In genomic region chr7:17121671-17122070, GRCh38 we compare ENCODE assay signal across 20 cellular contexts.
DNase-seq lines count a peak whose midpoint lies in the region; TF ChIP-seq lines count a peak whose summit lies in the region.
"Had no signal": no experiment of that assay in that cellular context is flagged by ENCODE, and none has a peak within 500 bp of the region (broad histone marks: within the 10 kb centered on the region; RNA-seq: fewer than 3 reads in every experiment).

No MANE protein-coding gene starts in this region.

- H3K4me1 ChIP-seq in OCI-LY3 (ENCODE audit: low read length) = peaks cover 69% of the 10 kb centered on the region
- H3K4me1 ChIP-seq: BE2C, Caco-2, HAP-1 had no signal

- peaks cover 45% of the 10 kb centered on the region for H3K4me1 Mint-ChIP-seq in CD14-positive monocyte

- no peaks in the 10 kb centered on the region for H3K27me3 ChIP-seq in OCI-LY3 (ENCODE audit: low read depth, low read length)
- H3K27me3 ChIP-seq: BE2C had no signal

- TF ChIP-seq CTCF in CD14-positive monocyte (IDR thresholded peaks at IDR 0.05) (no peak), OCI-LY3 (IDR thresholded peaks at IDR 0.05; ENCODE audit: low read depth, low read length) (no peak)

- H3K36me3 ChIP-seq in OCI-LY3 (replicated peaks; ENCODE audit: low read depth, low read length) = peaks cover 7% of the 10 kb centered on the region
- H3K36me3 ChIP-seq: BE2C; BLaER1 treated with 17β-estradiol and CSF1 and Interleukin-3, amounts not matched to agents 10 nM and 100 nM; HAP-1 had no signal

- H3K9ac ChIP-seq in OCI-LY3 (ENCODE audit: low read length) = peak overlapping the region; percentile 59; the same call in 1 of the 2 replicates

- DNase-seq in CD14-positive monocyte (ENCODE audit: low spot score) = no peak
- peak; percentile 68 for DNase-seq in fibroblast of gingiva (ENCODE audit: low read depth)
- DNase-seq in CD1c-positive myeloid dendritic cell (ENCODE audit: extremely low spot score) = no peak
- no peak for DNase-seq in DMS79 treated with DMSO at 0.1 percent for 48 hours (lab: John Stamatoyannopoulos, UW)
- DNase-seq in NCI-H526 (lab: John Stamatoyannopoulos, UW) = no peak
- DNase-seq: 8988T; ACHN; AML-193; BE2C; Caco-2; CD4-positive, CD25-positive, alpha-beta regulatory T cell; CD8-positive, alpha-beta T cell; DMS79; GF-D8; GOT3; HFFc6 had no signal

- H3K36me3 Mint-ChIP-seq in CD14-positive monocyte = no peaks in the 10 kb centered on the region
- H3K36me3 Mint-ChIP-seq: CD4-positive, CD25-positive, alpha-beta regulatory T cell; CD8-positive, alpha-beta T cell had no signal

- peak overlapping the region; percentile 100 for H3K27ac ChIP-seq in OCI-LY3 (ENCODE audit: low read length)
- H3K27ac ChIP-seq: A549 had no signal

- H3K27ac Mint-ChIP-seq in CD14-positive monocyte = peak overlapping the region in 5 of 7 donors; percentile 35 to 75 (median 73)
- H3K27ac Mint-ChIP-seq: CD4-positive, CD25-positive, alpha-beta regulatory T cell; CD8-positive, alpha-beta T cell; HFFc6 had no signal

- intact Hi-C loops in CD14-positive monocyte (cut with micrococcal nuclease) = loop anchor here in 1 of 2 donors (10.0 kb wide), 1 partner anchor 57 kb away; no protein-coding TSS in a partner anchor

- H2AFZ ChIP-seq in OCI-LY3 (ENCODE audit: low read depth, low read length) = no peak overlapping the region

- H3K4me3 ChIP-seq in OCI-LY3 (ENCODE audit: low read length) = no peak overlapping the region
- H3K4me3 ChIP-seq: A549; BLaER1 treated with 17β-estradiol and CSF1 and Interleukin-3, amounts not matched to agents 10 nM and 100 nM; HAP-1 had no signal

- peaks cover 0 to 1% (median 0%) of the 10 kb centered on the region in 3 donors for H3K27me3 Mint-ChIP-seq in CD14-positive monocyte (ENCODE audit: low read depth in 3 of 3)
- H3K27me3 Mint-ChIP-seq: CD4-positive, CD25-positive, alpha-beta regulatory T cell had no signal

- peaks cover 0 to 3% (median 0%) of the 10 kb centered on the region in 7 donors for H3K9me3 Mint-ChIP-seq in CD14-positive monocyte
- H3K9me3 Mint-ChIP-seq: CD8-positive, alpha-beta T cell; HFFc6 had no signal

- no peaks in the 10 kb centered on the region for H4K20me1 ChIP-seq in OCI-LY3 (ENCODE audit: insufficient read depth, low read length)
- H4K20me1 ChIP-seq: BLaER1 treated with 17β-estradiol and CSF1 and Interleukin-3, amounts not matched to agents 10 nM and 100 nM had no signal

- H3K4me2 ChIP-seq in OCI-LY3 (ENCODE audit: low read length) = no peak overlapping the region
- H3K4me2 ChIP-seq: A549 had no signal

- no peak overlapping the region for H3K4me3 Mint-ChIP-seq in CD14-positive monocyte
- H3K4me3 Mint-ChIP-seq: CD4-positive, CD25-positive, alpha-beta regulatory T cell; CD8-positive, alpha-beta T cell; HFFc6 had no signal

- no peaks in the 10 kb centered on the region for H3K79me2 ChIP-seq in OCI-LY3 (ENCODE audit: low read length)

- no peaks in the 10 kb centered on the region for H3K9me3 ChIP-seq in OCI-LY3 (ENCODE audit: insufficient read depth, low read length)
- H3K9me3 ChIP-seq: A549, BE2C, Caco-2, HAP-1 had no signal
